11 cellular contexts compared by ENCODE assay signal in the genomic region with DNA sequence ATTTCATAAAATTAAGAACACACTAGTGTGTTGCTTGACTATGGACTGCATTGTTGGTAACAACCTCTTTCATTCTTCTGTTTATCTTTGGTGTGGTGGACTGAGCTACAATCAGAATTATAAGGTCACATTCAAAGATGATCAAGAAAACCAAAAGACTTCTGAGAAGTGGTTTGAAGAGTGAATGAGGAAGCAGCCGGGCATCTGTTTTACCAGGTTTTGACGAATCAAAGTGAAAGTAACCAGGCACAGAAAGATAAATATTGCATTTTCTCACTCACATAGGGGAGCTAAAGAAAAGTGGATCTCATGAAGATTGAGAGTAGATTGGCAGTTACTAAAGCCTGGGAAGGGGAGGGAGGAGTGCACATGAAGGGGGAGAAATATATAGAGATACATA.
DNase-seq lines count a peak whose midpoint lies in the region; ATAC-seq, FAIRE-seq and TF ChIP-seq lines count a peak whose summit lies in the region.
"Had no signal": no experiment of that assay in that cellular context is flagged by ENCODE, and none has a peak within 500 bp of the region (broad histone marks: within the 10 kb centered on the region; RNA-seq: fewer than 3 reads in every experiment).

No MANE protein-coding gene starts in this region.

- H4K20me1 ChIP-seq in SU-DHL-6 (ENCODE audit: low read depth, low read length) = no peaks in the 10 kb centered on the region

- peaks cover 22% of the 10 kb centered on the region; the same call in 1 of the 2 replicates for H3K9me3 ChIP-seq in SU-DHL-6 (ENCODE audit: insufficient read depth, low read length)
- H3K9me3 ChIP-seq in lower lobe of right lung = peaks cover 26% of the 10 kb centered on the region
- H3K9me3 ChIP-seq in psoas muscle = peaks cover 23% of the 10 kb centered on the region

- peaks cover 10% of the 10 kb centered on the region; the same call in 1 of the 2 replicates for H3F3A ChIP-seq in SU-DHL-6 (ENCODE audit: insufficient read depth)

- peaks cover 10% of the 10 kb centered on the region for H3K4me1 ChIP-seq in lower lobe of right lung
- H3K4me1 ChIP-seq in psoas muscle = peaks cover 7% of the 10 kb centered on the region

- WGBS in psoas muscle, 3 donors = 78 to 82% (median 80%) methylated on average over 2 of the region's 2 CpGs

- H3K79me2 ChIP-seq in SU-DHL-6 (ENCODE audit: insufficient read depth, low read length) = no peaks in the 10 kb centered on the region

- no peaks in the 10 kb centered on the region for H3K9me2 ChIP-seq in SU-DHL-6 (replicated peaks; ENCODE audit: insufficient read depth, low read length)

- no peak for TF ChIP-seq CTCF in SU-DHL-6 (IDR thresholded peaks at IDR 0.05; ENCODE audit: insufficient read depth, low read length, poor library complexity, severe bottlenecking)
- TF ChIP-seq CTCF in lower lobe of right lung (IDR thresholded peaks at IDR 0.05) = no peak
- no peak for TF ChIP-seq CTCF in psoas muscle (IDR thresholded peaks at IDR 0.05)

- peak; percentile 5 for FAIRE-seq in GM12892 (lab: Jason Lieb, UNC)
- FAIRE-seq: urothelium cell line had no signal

- DNase-seq in GM12892 (ENCODE audit: insufficient read length) (no peak), lower lobe of right lung (no peak), SIG-M5 (lab: John Stamatoyannopoulos, UW) (no peak), NCI-H526 treated with DMSO at 0.1 percent for 48 hours (lab: John Stamatoyannopoulos, UW) (no peak), NCI-H1694 (lab: John Stamatoyannopoulos, UW) (no peak), psoas muscle (no peak)
- DNase-seq: activated CD4-positive, alpha-beta T cell treated with anti-CD3 and anti-CD28 coated beads, Interleukin-2, amount 50 U/mL, for 4 hours; NCI-H226 had no signal

- H3K27me3 ChIP-seq in SU-DHL-6 (ENCODE audit: low read length) = no peaks in the 10 kb centered on the region
- no peaks in the 10 kb centered on the region for H3K27me3 ChIP-seq in lower lobe of right lung (ENCODE audit: low read depth)
- no peaks in the 10 kb centered on the region for H3K27me3 ChIP-seq in psoas muscle (ENCODE audit: insufficient read depth in 3 of 3, low read length in 2 of 3)

- peak overlapping the region; percentile 96 for H3K4me2 ChIP-seq in SU-DHL-6 (ENCODE audit: low read depth, low read length, poor library complexity, severe bottlenecking)

- peak; percentile 77 for ATAC-seq in HG02884 (IDR thresholded peaks at IDR 0.05; ENCODE audit: unreplicated experiment)
- no peak for ATAC-seq in lower lobe of right lung
- no peak for ATAC-seq in psoas muscle

- intact Hi-C loops in lower lobe of right lung (cut with DNase I) = no loop called here
- intact Hi-C loops in psoas muscle (cut with DNase I) = no loop called here

- H2AFZ ChIP-seq in SU-DHL-6 (ENCODE audit: low read depth, low read length, severe bottlenecking) = peak overlapping the region; percentile 88

- H3K4me3 ChIP-seq in SU-DHL-6 (ENCODE audit: insufficient read depth, low read length, poor library complexity, severe bottlenecking) (peak overlapping the region; percentile 51), lower lobe of right lung (peak overlapping the region; percentile 12), psoas muscle (no peak overlapping the region)

- H3K27ac ChIP-seq in SU-DHL-6 (ENCODE audit: low read depth, low read length) = peak overlapping the region; percentile 47
- no peak overlapping the region for H3K27ac ChIP-seq in lower lobe of right lung
- no peak overlapping the region for H3K27ac ChIP-seq in psoas muscle

- TF ChIP-seq POLR2A in GM12892 (IDR thresholded peaks at IDR 0.05; ENCODE audit: low read depth, low read length) = no peak

- peak overlapping the region; percentile 37 for H3K9ac ChIP-seq in SU-DHL-6 (ENCODE audit: low read length)

- H3K36me3 ChIP-seq in SU-DHL-6 (ENCODE audit: low read length) (peaks cover 12% of the 10 kb centered on the region), lower lobe of right lung (no peaks in the 10 kb centered on the region), psoas muscle (ENCODE audit: insufficient read depth in 1 of 2, low read depth in 1 of 2) (no peaks in the 10 kb centered on the region)
